14 cellular contexts compared by ENCODE assay signal in genomic region chr1:217542837-217543236, GRCh38.
DNase-seq lines count a peak whose midpoint lies in the region; ATAC-seq and TF ChIP-seq lines count a peak whose summit lies in the region.
"Had no signal": no experiment of that assay in that cellular context is flagged by ENCODE, and none has a peak within 500 bp of the region (broad histone marks: within the 10 kb centered on the region; RNA-seq: fewer than 3 reads in every experiment).

No MANE protein-coding gene starts in this region.

- peaks cover 7% of the 10 kb centered on the region for H3K9me3 Mint-ChIP-seq in activated CD4-positive, alpha-beta T cell treated with anti-CD3 and anti-CD28 coated beads, Interleukin-2, amount 10 ng/mL, durations not matched to agents 7 days and 5 days

- POLR2A ChIA-PET in activated CD4-positive, alpha-beta T cell treated with anti-CD3 and anti-CD28 coated beads, Interleukin-2, amount 10 ng/mL, durations not matched to agents 7 days and 5 days (lab: Charles Lee) = no interaction called here

- H3K27me3 Mint-ChIP-seq in activated CD4-positive, alpha-beta T cell treated with anti-CD3 and anti-CD28 coated beads, Interleukin-2, amount 10 ng/mL, durations not matched to agents 7 days and 5 days = no peaks in the 10 kb centered on the region
- H3K27me3 Mint-ChIP-seq: effector memory CD8-positive, alpha-beta T cell had no signal

- H3K4me3 Mint-ChIP-seq in activated CD4-positive, alpha-beta T cell treated with anti-CD3 and anti-CD28 coated beads, Interleukin-2, amount 10 ng/mL, durations not matched to agents 7 days and 5 days = no peak overlapping the region
- H3K4me3 Mint-ChIP-seq: effector memory CD8-positive, alpha-beta T cell had no signal

- DNase-seq in NCI-H82 (lab: John Stamatoyannopoulos, UW) (peak; percentile 46), NCI-H82 treated with DMSO at 0.1 percent for 48 hours (lab: John Stamatoyannopoulos, UW; ENCODE audit: unreplicated experiment) (no peak), foreskin fibroblast (no peak), C1 segment of cervical spinal cord (lab: John Stamatoyannopoulos, UW) (no peak)
- DNase-seq in activated CD4-positive, alpha-beta T cell treated with anti-CD3 and anti-CD28 coated beads, Interleukin-2, amount 10 ng/mL, durations not matched to agents 7 days and 5 days = no peak
- DNase-seq: activated T-cell treated with anti-CD3 and anti-CD28 coated beads for 4 hours; effector memory CD8-positive, alpha-beta T cell; NCI-H187 treated with DMSO at 0.1 percent for 48 hours; Peyer's patch had no signal

- H3K36me3 Mint-ChIP-seq in activated CD4-positive, alpha-beta T cell treated with anti-CD3 and anti-CD28 coated beads, Interleukin-2, amount 10 ng/mL, durations not matched to agents 7 days and 5 days (ENCODE audit: low read depth) = peaks cover under 1% of the 10 kb centered on the region

- CTCF ChIA-PET in activated CD4-positive, alpha-beta T cell treated with anti-CD3 and anti-CD28 coated beads, Interleukin-2, amount 10 ng/mL, durations not matched to agents 7 days and 5 days (lab: Charles Lee) = interaction anchor here (0.6 kb wide), 1 partner anchor 10 kb away, joined by 4 read pairs; no protein-coding TSS in a partner anchor

- peak; percentile 96 for ATAC-seq in HG02588 (IDR thresholded peaks at IDR 0.05; ENCODE audit: unreplicated experiment)
- ATAC-seq in HG03354 (IDR thresholded peaks at IDR 0.05; ENCODE audit: poor library complexity, severe bottlenecking, unreplicated experiment) = peak; percentile 96
- ATAC-seq in HG03095 (IDR thresholded peaks at IDR 0.05; ENCODE audit: unreplicated experiment) = no peak
- ATAC-seq: A549; effector memory CD8-positive, alpha-beta T cell had no signal

- H3K4me3 ChIP-seq in foreskin fibroblast (ENCODE audit: low read depth in 1 of 2, low read length in 2 of 2) = no peak overlapping the region
- H3K4me3 ChIP-seq: A549, left ventricle myocardium inferior, Peyer's patch had no signal

- TF ChIP-seq CTCF in foreskin fibroblast (IDR thresholded peaks at IDR 0.05; ENCODE audit: low read depth, low read length) = no peak

- H3K27ac Mint-ChIP-seq in activated CD4-positive, alpha-beta T cell treated with anti-CD3 and anti-CD28 coated beads, Interleukin-2, amount 10 ng/mL, durations not matched to agents 7 days and 5 days = no peak overlapping the region
- H3K27ac Mint-ChIP-seq: effector memory CD8-positive, alpha-beta T cell had no signal

- H3K4me1 Mint-ChIP-seq in activated CD4-positive, alpha-beta T cell treated with anti-CD3 and anti-CD28 coated beads, Interleukin-2, amount 10 ng/mL, durations not matched to agents 7 days and 5 days = no peaks in the 10 kb centered on the region
